Comparison of ENCODE assay signal across 14 cellular contexts in genomic region chr3:189167027-189167766, GRCh38. TPM values are rescaled to one million over a fixed set of nuclear protein-coding genes. Genes with fewer than 3 reads are reported as not detected.
DNase-seq lines count a peak whose midpoint lies in the region; ATAC-seq and TF ChIP-seq lines count a peak whose summit lies in the region.
"Had no signal": no experiment of that assay in that cellular context is flagged by ENCODE, and none has a peak within 500 bp of the region (broad histone marks: within the 10 kb centered on the region; RNA-seq: fewer than 3 reads in every experiment).

No MANE protein-coding gene starts in this region.

- H3K9me2 ChIP-seq in GM23338 (ENCODE audit: insufficient read depth), result no peaks in the 10 kb centered on the region

- H3F3A ChIP-seq in GM23338 (replicated peaks; ENCODE audit: low read depth), result no peaks in the 10 kb centered on the region

- H4K20me1 ChIP-seq in GM23338 (replicated peaks; ENCODE audit: insufficient read depth), result no peaks in the 10 kb centered on the region

- ATAC-seq in GM23338 (no peak), lung (ENCODE audit: insufficient read depth, low FRiP score) (peak; percentile 85), GM19397 (IDR thresholded peaks at IDR 0.05; ENCODE audit: unreplicated experiment) (no peak)
- ATAC-seq: body of pancreas had no signal

- no peaks in the 10 kb centered on the region for H3K27me3 ChIP-seq in GM23338 (ENCODE audit: insufficient read depth)
- H3K27me3 ChIP-seq in lung (ENCODE audit: control insufficient read depth, insufficient read depth), result no peaks in the 10 kb centered on the region
- no peaks in the 10 kb centered on the region for H3K27me3 ChIP-seq in prostate gland (replicated peaks; ENCODE audit: insufficient read depth)
- H3K27me3 ChIP-seq: body of pancreas had no signal

- peak; percentile 3 for DNase-seq in COLO668 (lab: John Stamatoyannopoulos, UW; ENCODE audit: unreplicated experiment)
- peak; percentile 3 for DNase-seq in GM23338 (ENCODE audit: low spot score)
- peak; percentile 94 for DNase-seq in SW480 (ENCODE audit: low spot score)
- peak; percentile 82 for DNase-seq in lung (ENCODE audit: low spot score)
- DNase-seq in prostate gland (ENCODE audit: low spot score), result no peak
- no peak for DNase-seq in superior temporal gyrus (ENCODE audit: extremely low spot score)
- DNase-seq in NCI-H82 (lab: John Stamatoyannopoulos, UW), result no peak
- DNase-seq: activated gamma-delta T cell treated with Interleukin-2 at 50 U/mL for 16 hours, C1 segment of cervical spinal cord, GF-D8, immature natural killer cell, NCI-H187 had no signal

- TF ChIP-seq CTCF in GM23338 (conservative IDR thresholded peaks at IDR 0.05; ENCODE audit: low read depth in 2 of 2) (no peak), lung (IDR thresholded peaks at IDR 0.05; ENCODE audit: control extremely low read depth, extremely low read depth) (no peak), prostate gland (IDR thresholded peaks at IDR 0.05) (no peak)

- H3K9me3 ChIP-seq in lung (ENCODE audit: control insufficient read depth in 2 of 2, insufficient read depth in 1 of 2, low read length in 1 of 2), result no peaks in the 10 kb centered on the region
- no peaks in the 10 kb centered on the region for H3K9me3 ChIP-seq in prostate gland
- H3K9me3 ChIP-seq: body of pancreas had no signal

- no peak overlapping the region for H3K4me3 ChIP-seq in GM23338
- H3K4me3 ChIP-seq in lung, result no peak overlapping the region
- H3K4me3 ChIP-seq in prostate gland, result no peak overlapping the region
- H3K4me3 ChIP-seq: body of pancreas had no signal

- no peaks in the 10 kb centered on the region for H3K36me3 Mint-ChIP-seq in GM23338 (ENCODE audit: low read depth)
- H3K36me3 Mint-ChIP-seq: immature natural killer cell had no signal

- H3K4me1 ChIP-seq in GM23338 (ENCODE audit: insufficient read depth) (no peaks in the 10 kb centered on the region), lung (ENCODE audit: control insufficient read depth in 2 of 2, insufficient read depth in 2 of 2, low read length in 2 of 2) (no peaks in the 10 kb centered on the region), prostate gland (replicated peaks) (no peaks in the 10 kb centered on the region)
- H3K4me1 ChIP-seq: body of pancreas had no signal

- H3K36me3 ChIP-seq in GM23338 (ENCODE audit: insufficient read depth) (no peaks in the 10 kb centered on the region), lung (ENCODE audit: control insufficient read depth in 2 of 2, insufficient read depth in 2 of 2, low read length in 2 of 2) (no peaks in the 10 kb centered on the region), prostate gland (no peaks in the 10 kb centered on the region)

- no peaks in the 10 kb centered on the region for H3K9me3 Mint-ChIP-seq in GM23338
- H3K9me3 Mint-ChIP-seq: immature natural killer cell had no signal

- 65 to 73% methylated on average over 5 of the region's 5 CpGs for WGBS in lung, 2 donors
- 76% methylated on average over 5 of the region's 5 CpGs for WGBS in prostate gland

- H3K4me1 Mint-ChIP-seq in GM23338, result peaks cover 18% of the 10 kb centered on the region
- H3K4me1 Mint-ChIP-seq: immature natural killer cell had no signal

- no peak overlapping the region for H3K4me2 ChIP-seq in GM23338

- H3K27ac Mint-ChIP-seq in GM23338, result no peak overlapping the region
- H3K27ac Mint-ChIP-seq: immature natural killer cell had no signal

- no peak for TF ChIP-seq POLR2A in prostate gland (IDR thresholded peaks at IDR 0.05)

- no peaks in the 10 kb centered on the region for H3K27me3 Mint-ChIP-seq in GM23338 (ENCODE audit: insufficient read depth, low read depth, poor library complexity)

- no peak overlapping the region for H3K4me3 Mint-ChIP-seq in GM23338
- H3K4me3 Mint-ChIP-seq: immature natural killer cell had no signal

- H3K27ac ChIP-seq in GM23338 (ENCODE audit: low read depth) (no peak overlapping the region), lung (ENCODE audit: low read depth in 1 of 2, low read length in 1 of 2) (peak overlapping the region in 1 of 2 donors; percentile 71), prostate gland (no peak overlapping the region)
- H3K27ac ChIP-seq: body of pancreas had no signal

- no peak overlapping the region; the same call in 1 of the 2 replicates for H2AFZ ChIP-seq in GM23338

- intact Hi-C loops in prostate gland (cut with DNase I), result no loop called here

- no peaks in the 10 kb centered on the region for H3K79me2 ChIP-seq in GM23338 (replicated peaks; ENCODE audit: insufficient read depth)

TF ChIP-seq in GM23338, 12 proteins besides CTCF, POLR2A, EP300 and RAD21 (continues in another document):
- no peak for TF ChIP-seq NANOG (IDR thresholded peaks at IDR 0.05; ENCODE audit: borderline replicate concordance)
- TF ChIP-seq EZH2 (IDR thresholded peaks at IDR 0.05; ENCODE audit: low read depth, unreplicated experiment), result no peak
- no peak for TF ChIP-seq EZH2phosphoT487 (IDR thresholded peaks at IDR 0.05; ENCODE audit: unreplicated experiment)
- no peak for TF ChIP-seq REST (IDR thresholded peaks at IDR 0.05; ENCODE audit: unreplicated experiment)
- no peak for TF ChIP-seq JUNB (IDR thresholded peaks at IDR 0.05; ENCODE audit: unreplicated experiment)
- no peak for TF ChIP-seq CREB1 (CRISPR knock-in tag; IDR thresholded peaks at IDR 0.05; ENCODE audit: low read depth)
- TF ChIP-seq ZNF114 (CRISPR knock-in tag; IDR thresholded peaks at IDR 0.05), result no peak
- no peak for TF ChIP-seq ZNF331 (CRISPR knock-in tag; IDR thresholded peaks at IDR 0.05; ENCODE audit: low read depth)

RNA-seq across cellular contexts. Expression of gene TPRG1, which starts 4.6 kb away (rescaled TPM):
- 0.35 and 1.7 TPM in 2 replicates for total RNA-seq in GM23338 (2014; rRNA removed; shearing (Covaris generic))
- 0.26 and 0.74 TPM in 2 replicates for polyA plus RNA-seq in GM23338 (2016; fragmentation: Nextera tagmentation; extraction: Ambion mirVana)
- total RNA-seq in lung, result 10 to 100 TPM; 10.5 to 13.8 TPM
- 1 to 10 TPM; 3.7 to 8.3 TPM for polyA plus RNA-seq in lung
- total RNA-seq in prostate gland, result 1 to 10 TPM; 1.7 to 4.7 TPM

Comparison
In these comparisons a context has a peak if more than half of its experiments do, and no peak if none do; other contexts are left out.
1. DNase-seq: peak in COLO668 (single experiment), GM23338 (single experiment), SW480 (single experiment) and lung (single experiment); none in prostate gland (single experiment), superior temporal gyrus (single experiment) and NCI-H82 (single experiment).